ENCODE assay signal across 20 cellular contexts in the genomic region with DNA sequence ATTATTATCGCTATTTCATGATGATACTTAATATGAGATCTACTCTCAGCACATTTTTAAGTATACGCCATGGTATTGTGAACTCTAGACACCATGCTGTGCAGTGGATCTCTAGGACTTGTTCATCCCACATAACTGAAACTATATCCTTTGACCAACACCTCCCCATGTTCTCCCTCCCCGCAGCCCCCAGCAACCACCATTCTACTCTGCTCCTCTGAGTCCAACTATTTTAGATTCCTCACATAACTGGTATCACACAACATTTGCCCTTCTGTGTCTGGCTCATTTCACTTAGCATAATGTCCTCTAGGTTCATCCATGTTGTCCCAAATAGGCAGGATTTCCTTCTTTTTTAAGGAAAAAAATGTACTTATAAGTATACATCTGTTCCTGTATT.
"Had no signal": no experiment of that assay in that cellular context is flagged by ENCODE, and none has a peak within 500 bp of the region (broad histone marks: within the 10 kb centered on the region; RNA-seq: fewer than 3 reads in every experiment).

No MANE protein-coding gene starts in this region.

- H3K27me3 ChIP-seq: esophagus squamous epithelium, neutrophil, ovary, right atrium auricular region, upper lobe of left lung, uterus had no signal

- H3K36me3 Mint-ChIP-seq: immature natural killer cell; memory B cell; naive thymus-derived CD8-positive, alpha-beta T cell; stimulated activated effector memory CD8-positive, alpha-beta T cell treated with anti-CD3 and anti-CD28 coated beads, Interleukin-12 subunit alpha, Interleukin-12 subunit beta, amount 100 ng/mL, for 72 hours had no signal

- H3K27ac Mint-ChIP-seq: immature natural killer cell; memory B cell; stimulated activated effector memory CD8-positive, alpha-beta T cell treated with anti-CD3 and anti-CD28 coated beads, Interleukin-12 subunit alpha, Interleukin-12 subunit beta, amount 100 ng/mL, for 72 hours had no signal

- H3K9me3 Mint-ChIP-seq: immature natural killer cell; memory B cell; naive thymus-derived CD8-positive, alpha-beta T cell; stimulated activated effector memory CD8-positive, alpha-beta T cell treated with anti-CD3 and anti-CD28 coated beads, Interleukin-12 subunit alpha, Interleukin-12 subunit beta, amount 100 ng/mL, for 72 hours had no signal

- FAIRE-seq: keratinocyte had no signal

- H3K4me2 ChIP-seq: smooth muscle cell had no signal

- H3K4me3 Mint-ChIP-seq: immature natural killer cell; memory B cell; naive thymus-derived CD8-positive, alpha-beta T cell; stimulated activated effector memory CD8-positive, alpha-beta T cell treated with anti-CD3 and anti-CD28 coated beads, Interleukin-12 subunit alpha, Interleukin-12 subunit beta, amount 100 ng/mL, for 72 hours had no signal

- H3K9me3 ChIP-seq: esophagus squamous epithelium, left ventricle myocardium inferior, lower lobe of right lung, neutrophil, ovary, right atrium auricular region, tibial artery, upper lobe of left lung, uterus had no signal

- H3K4me1 Mint-ChIP-seq: memory B cell; stimulated activated effector memory CD8-positive, alpha-beta T cell treated with anti-CD3 and anti-CD28 coated beads, Interleukin-12 subunit alpha, Interleukin-12 subunit beta, amount 100 ng/mL, for 72 hours had no signal

- DNase-seq: effector memory CD4-positive, alpha-beta T cell; esophagus squamous epithelium; foreskin fibroblast; immature natural killer cell; left ventricle myocardium inferior; lower lobe of right lung; naive thymus-derived CD8-positive, alpha-beta T cell; ovary; stimulated activated CD4-positive, alpha-beta T cell treated with anti-CD3 and anti-CD28 coated beads, Interleukin-2, amount 100 ng/mL, for 48 hours; stimulated activated CD8-positive, alpha-beta memory T cell treated with anti-CD3 and anti-CD28 coated beads, Interleukin-4, amount 100 ng/mL, for 48 hours; stimulated activated naive CD8-positive, alpha-beta T cell treated with anti-CD3 and anti-CD28 coated beads, Interleukin-15, Interleukin-2, amounts not matched to agents 100 U/mL and 50 U/mL, for 24 hours; tibial artery; upper lobe of left lung; uterus had no signal

- H3K4me1 ChIP-seq: uterus had no signal

- H3K36me3 ChIP-seq: esophagus squamous epithelium, left ventricle myocardium inferior, lower lobe of right lung, neutrophil, ovary, right atrium auricular region, tibial artery, upper lobe of left lung, uterus had no signal

- H3K27ac ChIP-seq: esophagus squamous epithelium, left ventricle myocardium inferior, lower lobe of right lung, neutrophil, ovary, right atrium auricular region, tibial artery, uterus had no signal

- H3K4me3 ChIP-seq: esophagus squamous epithelium, left ventricle myocardium inferior, lower lobe of right lung, ovary, right atrium auricular region, smooth muscle cell, tibial artery, upper lobe of left lung, uterus had no signal
